25 cellular contexts compared by ENCODE assay signal in genomic region chr7:69696686-69697685, GRCh38.
DNase-seq lines count a peak whose midpoint lies in the region; ATAC-seq, FAIRE-seq and TF ChIP-seq lines count a peak whose summit lies in the region.
"Had no signal": no experiment of that assay in that cellular context is flagged by ENCODE, and none has a peak within 500 bp of the region (broad histone marks: within the 10 kb centered on the region; RNA-seq: fewer than 3 reads in every experiment).

No MANE protein-coding gene starts in this region.

- H3K9me3 Mint-ChIP-seq in immature natural killer cell: no peaks in the 10 kb centered on the region
- H3K9me3 Mint-ChIP-seq in stimulated activated naive CD8-positive, alpha-beta T cell treated with anti-CD3 and anti-CD28 coated beads, Interleukin-15, amount 100 ng/mL, for 72 hours: no peaks in the 10 kb centered on the region

- 67% methylated on average over 5 of the region's 5 CpGs for WGBS in right lobe of liver (ENCODE audit: insufficient coverage, low coverage, low lambda C conversion rate, missing lambda C conversion rate)

- peaks cover 75% of the 10 kb centered on the region for H3K4me1 ChIP-seq in BLaER1
- peaks cover 90% of the 10 kb centered on the region for H3K4me1 ChIP-seq in OCI-LY1 (ENCODE audit: insufficient read depth, low read length, severe bottlenecking)
- peaks cover 0 to 5% (median 3%) of the 10 kb centered on the region in 4 donors for H3K4me1 ChIP-seq in right lobe of liver
- H3K4me1 ChIP-seq: body of pancreas, lower lobe of right lung had no signal

- intact Hi-C loops in right lobe of liver (cut with DNase I): no loop called here

- H3K4me3 ChIP-seq in BLaER1: no peak overlapping the region
- H3K4me3 ChIP-seq in OCI-LY1 (ENCODE audit: low read depth, low read length, poor library complexity, severe bottlenecking): peak overlapping the region; percentile 17
- H3K4me3 ChIP-seq in right lobe of liver: no peak overlapping the region
- H3K4me3 ChIP-seq: body of pancreas, lower lobe of right lung, mucosa of descending colon, ovary, right atrium auricular region had no signal

- no peak overlapping the region for H3K9ac ChIP-seq in BLaER1
- H3K9ac ChIP-seq in OCI-LY1 (ENCODE audit: low read length): peak overlapping the region; percentile 35

- H3K79me2 ChIP-seq in OCI-LY1 (ENCODE audit: insufficient read depth, low read length): peaks cover 81% of the 10 kb centered on the region

- H4K20me1 ChIP-seq in BLaER1: peaks cover 74% of the 10 kb centered on the region
- no peaks in the 10 kb centered on the region for H4K20me1 ChIP-seq in OCI-LY1 (ENCODE audit: insufficient read depth, low read length)

- H3K9me2 ChIP-seq in OCI-LY1 (ENCODE audit: low read depth, low read length): no peaks in the 10 kb centered on the region

- peak; percentile 79 for FAIRE-seq in GM19239 (lab: Jason Lieb, UNC)

- H3K27me3 Mint-ChIP-seq in immature natural killer cell (ENCODE audit: low read depth in 3 of 3): peaks cover 0 to 4% (median 3%) of the 10 kb centered on the region in 3 donors
- H3K27me3 Mint-ChIP-seq in stimulated activated naive CD8-positive, alpha-beta T cell treated with anti-CD3 and anti-CD28 coated beads, Interleukin-15, amount 100 ng/mL, for 72 hours: peaks cover 11% of the 10 kb centered on the region

- no peak for ATAC-seq in stimulated activated naive CD8-positive, alpha-beta T cell treated with anti-CD3 and anti-CD28 coated beads, Interleukin-15, amount 100 ng/mL, for 72 hours
- ATAC-seq in right lobe of liver: no peak
- ATAC-seq: body of pancreas, lower lobe of right lung, mucosa of descending colon, PC-3, Right ventricle myocardium inferior had no signal

- TF ChIP-seq CTCF in OCI-LY1 (IDR thresholded peaks at IDR 0.05; ENCODE audit: low read length) (no peak), right lobe of liver (IDR thresholded peaks at IDR 0.05) (no peak)

- peaks cover 32 to 57% of the 10 kb centered on the region in 2 donors for H3K4me1 Mint-ChIP-seq in immature natural killer cell
- peaks cover 11% of the 10 kb centered on the region for H3K4me1 Mint-ChIP-seq in stimulated activated naive CD8-positive, alpha-beta T cell treated with anti-CD3 and anti-CD28 coated beads, Interleukin-15, amount 100 ng/mL, for 72 hours

- H3K27ac ChIP-seq in BLaER1: no peak overlapping the region; the same call in 1 of the 2 replicates
- peak overlapping the region; percentile 96 for H3K27ac ChIP-seq in OCI-LY1 (ENCODE audit: low read depth, low read length, poor library complexity, severe bottlenecking)
- H3K27ac ChIP-seq in right lobe of liver: no peak overlapping the region
- H3K27ac ChIP-seq: body of pancreas, lower lobe of right lung, ovary, right atrium auricular region, VCaP had no signal

- no peak for TF ChIP-seq POLR2A in right lobe of liver (IDR thresholded peaks at IDR 0.05)

- peak overlapping the region in 5 of 6 donors; percentile 8 to 90 (median 78) for H3K27ac Mint-ChIP-seq in immature natural killer cell
- H3K27ac Mint-ChIP-seq in stimulated activated naive CD8-positive, alpha-beta T cell treated with anti-CD3 and anti-CD28 coated beads, Interleukin-15, amount 100 ng/mL, for 72 hours: no peak overlapping the region
- H3K27ac Mint-ChIP-seq: activated CD4-positive, alpha-beta T cell treated with anti-CD3 and anti-CD28 coated beads, Interleukin-2, amount 10 ng/mL, durations not matched to agents 7 days and 5 days; CD4-positive, alpha-beta memory T cell had no signal

- peaks cover 16% of the 10 kb centered on the region; the same call in 1 of the 2 replicates for H3F3A ChIP-seq in OCI-LY1 (ENCODE audit: insufficient read depth, low read length)

- H3K36me3 Mint-ChIP-seq in immature natural killer cell: peaks cover 0 to 3% (median 0%) of the 10 kb centered on the region in 3 donors
- H3K36me3 Mint-ChIP-seq: CD4-positive, alpha-beta memory T cell had no signal

- H3K9me3 ChIP-seq in BLaER1: no peaks in the 10 kb centered on the region
- H3K9me3 ChIP-seq in OCI-LY1 (ENCODE audit: low read length): no peaks in the 10 kb centered on the region
- no peaks in the 10 kb centered on the region for H3K9me3 ChIP-seq in right lobe of liver
- H3K9me3 ChIP-seq: body of pancreas, lower lobe of right lung, mucosa of descending colon, ovary, right atrium auricular region had no signal

- peak overlapping the region; percentile 85 for H3K4me2 ChIP-seq in BLaER1
- peak overlapping the region; percentile 56 for H3K4me2 ChIP-seq in OCI-LY1 (ENCODE audit: low read length)

- DNase-seq in GM19239 (ENCODE audit: insufficient read length, low spot score) (no peak), immature natural killer cell (no peak), H4 (ENCODE audit: low spot score) (no peak), NCI-H146 (lab: John Stamatoyannopoulos, UW) (no peak), right lobe of liver (no peak)
- no peak for DNase-seq in stimulated activated naive CD8-positive, alpha-beta T cell treated with anti-CD3 and anti-CD28 coated beads, Interleukin-15, amount 100 ng/mL, for 72 hours
- DNase-seq: 8988T; activated CD4-positive, alpha-beta T cell treated with anti-CD3 and anti-CD28 coated beads, Interleukin-2, amount 10 ng/mL, durations not matched to agents 7 days and 5 days; activated T-cell treated with anti-CD3 and anti-CD28 coated beads, Interleukin-2, amount 50 U/mL, for 48 hours; body of pancreas; CD4-positive, alpha-beta memory T cell; DMS 273 treated with DMSO at 0.1 percent for 48 hours; lower lobe of right lung; mucosa of descending colon; NCI-H1694; NCI-H446 treated with DMSO at 0.1 percent for 48 hours; ovary; PC-3; stimulated activated CD4-positive, alpha-beta T cell treated with anti-CD3 and anti-CD28 coated beads, Interleukin-2, amount 100 ng/mL, for 48 hours; substantia nigra had no signal

- H3K4me3 Mint-ChIP-seq in immature natural killer cell: peak overlapping the region in 3 of 5 donors; percentile 78 to 83 (median 83)
- H3K4me3 Mint-ChIP-seq in stimulated activated naive CD8-positive, alpha-beta T cell treated with anti-CD3 and anti-CD28 coated beads, Interleukin-15, amount 100 ng/mL, for 72 hours: no peak overlapping the region
- H3K4me3 Mint-ChIP-seq: activated CD4-positive, alpha-beta T cell treated with anti-CD3 and anti-CD28 coated beads, Interleukin-2, amount 10 ng/mL, durations not matched to agents 7 days and 5 days had no signal

- no peak overlapping the region for H2AFZ ChIP-seq in OCI-LY1 (ENCODE audit: low read length)

- H3K27me3 ChIP-seq in BLaER1: no peaks in the 10 kb centered on the region
- H3K27me3 ChIP-seq in OCI-LY1 (ENCODE audit: insufficient read depth, low read length): no peaks in the 10 kb centered on the region
- H3K27me3 ChIP-seq in right lobe of liver: no peaks in the 10 kb centered on the region
- H3K27me3 ChIP-seq: body of pancreas, ovary, right atrium auricular region had no signal

- H3K36me3 ChIP-seq in BLaER1: no peaks in the 10 kb centered on the region
- H3K36me3 ChIP-seq in OCI-LY1 (ENCODE audit: insufficient read depth, low read length): no peaks in the 10 kb centered on the region
- H3K36me3 ChIP-seq in right lobe of liver: no peaks in the 10 kb centered on the region
- H3K36me3 ChIP-seq: lower lobe of right lung, ovary, right atrium auricular region had no signal

Comparison
In these comparisons a context has a peak if more than half of its experiments do, and no peak if none do; other contexts are left out.
1. H3K27ac Mint-ChIP-seq: peak in immature natural killer cell (5 of 6); none in stimulated activated naive CD8-positive, alpha-beta T cell treated with anti-CD3 and anti-CD28 coated beads, Interleukin-15, amount 100 ng/mL, for 72 hours (0 of 2).
2. H3K4me3 Mint-ChIP-seq: peak in immature natural killer cell (3 of 5); none in stimulated activated naive CD8-positive, alpha-beta T cell treated with anti-CD3 and anti-CD28 coated beads, Interleukin-15, amount 100 ng/mL, for 72 hours (0 of 2).